8 cellular contexts compared by ENCODE assay signal in the genomic region with DNA sequence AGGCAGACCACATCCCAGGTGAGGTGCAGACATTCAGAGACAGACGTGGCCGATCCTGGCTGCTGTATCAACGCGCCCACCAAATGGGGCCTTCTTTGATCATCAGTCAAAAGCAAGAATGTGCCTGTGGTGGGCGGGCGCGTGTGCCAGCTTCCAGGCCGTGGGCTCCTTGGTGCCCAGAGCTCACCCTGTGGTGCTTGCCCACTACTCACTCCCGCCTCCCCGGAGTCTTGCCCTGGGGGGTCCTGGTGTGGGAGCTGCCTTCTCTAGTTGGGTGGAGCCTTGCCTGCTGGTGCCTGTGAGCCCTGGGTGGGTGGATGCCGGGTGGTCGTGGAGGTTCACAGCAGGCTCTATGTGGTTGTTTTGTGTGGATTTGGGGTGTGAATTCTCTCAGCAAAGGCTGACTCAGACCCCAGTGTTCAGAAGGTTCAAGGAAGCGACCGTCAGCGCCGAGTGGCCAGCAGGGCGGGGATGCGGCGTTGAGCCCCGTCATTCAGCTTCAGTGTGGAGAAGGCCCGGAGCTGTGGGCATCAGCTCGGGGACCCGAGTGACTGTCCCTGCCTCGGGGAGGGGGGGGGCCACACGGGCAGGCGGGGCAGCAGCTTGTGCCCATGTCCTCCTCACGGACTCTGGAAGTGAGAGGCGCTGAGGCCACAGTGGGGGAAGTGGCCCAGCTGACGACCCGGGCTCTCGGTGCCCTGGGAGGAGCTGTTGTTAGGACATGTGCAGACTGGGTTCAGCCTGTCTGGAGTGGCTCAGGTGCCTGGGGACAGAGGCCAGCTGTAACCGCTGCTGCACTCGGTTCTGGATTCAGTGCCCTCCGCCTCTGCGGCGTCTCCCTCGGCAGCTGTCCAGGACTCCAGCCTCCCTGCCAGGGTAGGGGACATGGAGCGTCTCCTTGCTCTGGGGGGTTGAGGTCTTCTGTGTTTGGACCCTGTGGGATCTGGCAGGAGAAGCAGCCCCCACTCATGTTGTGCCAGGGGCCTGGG.
A peak's percentile ranks its signal among the peaks of the same experiment; 100 is the strongest.
DNase-seq lines count a peak whose midpoint lies in the region; ATAC-seq and TF ChIP-seq lines count a peak whose summit lies in the region.

No MANE protein-coding gene starts in this region.

- H2AK5ac ChIP-seq in H9 (ENCODE audit: insufficient read length, low read length) = no peak overlapping the region

- no peak overlapping the region for H3K4ac ChIP-seq in H9 (ENCODE audit: low read depth, low read length)

- H2AFZ ChIP-seq in H9 (ENCODE audit: low read length) = no peak overlapping the region

- H3K23me2 ChIP-seq in H9 (ENCODE audit: insufficient read length, low read depth, low read length, poor library complexity, severe bottlenecking) = no peaks in the 10 kb centered on the region

- H2BK5ac ChIP-seq in H9 (ENCODE audit: insufficient read length, low read length) = no peak overlapping the region

- H3K27me3 Mint-ChIP-seq in H9 (ENCODE audit: low read depth) = no peaks in the 10 kb centered on the region
- H3K27me3 Mint-ChIP-seq in activated CD8-positive, alpha-beta T cell treated with anti-CD3 and anti-CD28 coated beads, Interleukin-2, amount 10 ng/mL, durations not matched to agents 7 days and 5 days (ENCODE audit: low read depth) = no peaks in the 10 kb centered on the region

- no peak overlapping the region for H3K18ac ChIP-seq in H9 (ENCODE audit: insufficient read length, low read depth, low read length)

- H3K36me3 ChIP-seq in heart right ventricle = peaks cover 0 to 27% (median 8%) of the 10 kb centered on the region in 9 donors
- peaks cover 7% of the 10 kb centered on the region in 3 donors for H3K36me3 ChIP-seq in skeletal muscle tissue (ENCODE audit: control insufficient read depth in 3 of 3, insufficient read depth in 3 of 3, low read length in 3 of 3)

- H3K9me3 ChIP-seq in H9 (ENCODE audit: control insufficient read depth, low read depth, low read length) = no peaks in the 10 kb centered on the region
- no peaks in the 10 kb centered on the region for H3K9me3 ChIP-seq in heart right ventricle
- H3K9me3 ChIP-seq in skeletal muscle tissue (ENCODE audit: control insufficient read depth in 3 of 3, low read length in 3 of 3) = no peaks in the 10 kb centered on the region

- H3K14ac ChIP-seq in H9 (ENCODE audit: insufficient read depth, low read length) = no peak overlapping the region; the same call in 1 of the 2 replicates

- H3K79me1 ChIP-seq in H9 (ENCODE audit: insufficient read depth, low read depth, low read length, poor library complexity, severe bottlenecking) = peaks cover 13% of the 10 kb centered on the region

- peaks cover 3 to 9% of the 10 kb centered on the region in 2 experiments; a peak in 3 of 4 replicates for H3K4me1 Mint-ChIP-seq in H9
- H3K4me1 Mint-ChIP-seq in activated CD8-positive, alpha-beta T cell treated with anti-CD3 and anti-CD28 coated beads, Interleukin-2, amount 10 ng/mL, durations not matched to agents 7 days and 5 days (ENCODE audit: low read depth) = peaks cover 78% of the 10 kb centered on the region

- peaks cover 5 to 15% (median 10%) of the 10 kb centered on the region in 3 experiments; a peak in 5 of 7 replicates for H3K36me3 Mint-ChIP-seq in H9 (ENCODE audit: insufficient read depth in 1 of 3, low read depth in 3 of 3)
- H3K36me3 Mint-ChIP-seq in activated CD8-positive, alpha-beta T cell treated with anti-CD3 and anti-CD28 coated beads, Interleukin-2, amount 10 ng/mL, durations not matched to agents 7 days and 5 days (ENCODE audit: low read depth) = peaks cover 23% of the 10 kb centered on the region

- H3K9ac ChIP-seq in H9 (ENCODE audit: extremely low read depth, insufficient read length, low read length) (no peak overlapping the region), skeletal muscle tissue (ENCODE audit: low read depth in 1 of 3, low read length in 3 of 3) (peak overlapping the region in 1 of 3 donors; percentile 50)

- H3K27ac ChIP-seq in H9 (ENCODE audit: insufficient read length, low read depth, low read length) = no peak overlapping the region
- H3K27ac ChIP-seq in heart right ventricle = peak overlapping the region in 9 of 10 donors; percentile 84 to 97 (median 88)
- peak overlapping the region; percentile 3 for H3K27ac ChIP-seq in skeletal muscle tissue (ENCODE audit: low read depth, low read length)

- no peak overlapping the region for H3K23ac ChIP-seq in H9 (ENCODE audit: insufficient read length, low read depth, low read length)

- no peaks in the 10 kb centered on the region for H3K4me1 ChIP-seq in H9 (ENCODE audit: insufficient read depth, low read length)
- H3K4me1 ChIP-seq in heart right ventricle = peaks cover 38 to 94% (median 62%) of the 10 kb centered on the region in 9 donors
- peaks cover 43 to 57% (median 45%) of the 10 kb centered on the region in 3 donors for H3K4me1 ChIP-seq in skeletal muscle tissue (ENCODE audit: control insufficient read depth in 3 of 3, insufficient read depth in 3 of 3, low read length in 3 of 3)

- H3K4me3 ChIP-seq in heart right ventricle = peak overlapping the region in 4 of 10 donors; percentile 1 to 9 (median 6)
- H3K4me3 ChIP-seq in skeletal muscle tissue (ENCODE audit: low read length in 3 of 3) = peak overlapping the region in 1 of 3 donors; percentile 6

- no peak overlapping the region for H3K4me3 Mint-ChIP-seq in H9
- H3K4me3 Mint-ChIP-seq in activated CD8-positive, alpha-beta T cell treated with anti-CD3 and anti-CD28 coated beads, Interleukin-2, amount 10 ng/mL, durations not matched to agents 7 days and 5 days = peak overlapping the region; percentile 73

- no peak overlapping the region for H2BK120ac ChIP-seq in H9 (ENCODE audit: low read depth, low read length, poor library complexity, severe bottlenecking)

- intact Hi-C loops in heart right ventricle (cut with DNase I) = loop anchor here in 4 of 10 donors (2.0 to 10.0 kb wide), 3 partner anchors 64 to 70 kb away; partner anchors contain the start of gene SKI (in 1 of the 4)

- no peak overlapping the region for H2BK20ac ChIP-seq in H9 (ENCODE audit: low read depth, low read length, poor library complexity, severe bottlenecking)

- H3K27ac Mint-ChIP-seq in H9 = peak overlapping the region; percentile 86 to 91 (median 89); a peak in 6 of 7 replicates
- H3K27ac Mint-ChIP-seq in activated CD8-positive, alpha-beta T cell treated with anti-CD3 and anti-CD28 coated beads, Interleukin-2, amount 10 ng/mL, durations not matched to agents 7 days and 5 days = peak overlapping the region; percentile 99

- H3K27me3 ChIP-seq in H9 (ENCODE audit: insufficient read depth, low read length) (no peaks in the 10 kb centered on the region), heart right ventricle (no peaks in the 10 kb centered on the region), skeletal muscle tissue (ENCODE audit: control insufficient read depth in 3 of 3, insufficient read depth in 3 of 3, low read length in 3 of 3) (no peaks in the 10 kb centered on the region)

- H3K9me3 Mint-ChIP-seq in H9 = no peaks in the 10 kb centered on the region; a peak in 1 of 5 replicates
- H3K9me3 Mint-ChIP-seq in activated CD8-positive, alpha-beta T cell treated with anti-CD3 and anti-CD28 coated beads, Interleukin-2, amount 10 ng/mL, durations not matched to agents 7 days and 5 days (ENCODE audit: insufficient read depth) = no peaks in the 10 kb centered on the region

- H3K79me2 ChIP-seq in H9 (ENCODE audit: insufficient read depth, low read length) = peaks cover 28% of the 10 kb centered on the region; the same call in 1 of the 2 replicates

- DNase-seq in H9 (no peak), heart right ventricle (peak; percentile 71 to 72), NCI-H128 (lab: John Stamatoyannopoulos, UW; ENCODE audit: unreplicated experiment) (no peak), NCI-H1105 treated with DMSO at 0.1 percent for 48 hours (lab: John Stamatoyannopoulos, UW) (no peak)
- no peak for DNase-seq in activated CD8-positive, alpha-beta T cell treated with anti-CD3 and anti-CD28 coated beads, Interleukin-2, amount 10 ng/mL, durations not matched to agents 7 days and 5 days

- ATAC-seq in activated CD8-positive, alpha-beta T cell treated with anti-CD3 and anti-CD28 coated beads, Interleukin-2, amount 10 ng/mL, durations not matched to agents 7 days and 5 days = no peak
- peak; percentile 28 to 63 (median 55) for ATAC-seq in heart right ventricle
- ATAC-seq in GM18909 (IDR thresholded peaks at IDR 0.05; ENCODE audit: poor library complexity, unreplicated experiment) = no peak
- ATAC-seq in GM21723 (IDR thresholded peaks at IDR 0.05; ENCODE audit: unreplicated experiment) = no peak

- H4K5ac ChIP-seq in H9 (ENCODE audit: insufficient read length, low read depth, low read length) = no peak overlapping the region

- TF ChIP-seq CTCF in H9 (conservative IDR thresholded peaks at IDR 0.05) (no peak), heart right ventricle (IDR thresholded peaks at IDR 0.05) (no peak)

- no peak overlapping the region for H4K8ac ChIP-seq in H9 (replicated peaks; ENCODE audit: insufficient read length, low read depth, low read length)

- CTCF ChIA-PET in activated CD8-positive, alpha-beta T cell treated with anti-CD3 and anti-CD28 coated beads, Interleukin-2, amount 10 ng/mL, durations not matched to agents 7 days and 5 days (lab: Charles Lee) = interaction anchor here (2.9 kb wide), 2 partner anchors 9 to 104 kb away, joined by 15 to 19 read pairs; partner anchors contain the start of gene FAAP20

- peaks cover 2% of the 10 kb centered on the region for H4K20me1 ChIP-seq in H9 (ENCODE audit: control insufficient read depth, insufficient read depth, insufficient read length)

- no peak overlapping the region for H3K56ac ChIP-seq in H9 (ENCODE audit: insufficient read length, low read depth, low read length)

- H4K91ac ChIP-seq in H9 (ENCODE audit: insufficient read length, low read depth, low read length) = no peak overlapping the region

- no CpG with 5 or more reads among the region's 38 CpGs for WGBS in H9 (ENCODE audit: extremely low coverage, insufficient read length, low lambda C conversion rate)
- WGBS in heart right ventricle, 2 donors = 55 to 65% methylated on average over 35 to 38 of the region's 38 CpGs

- H2BK12ac ChIP-seq in H9 (ENCODE audit: insufficient read length, low read depth, low read length) = no peak overlapping the region

- no peak overlapping the region for H3K4me2 ChIP-seq in H9 (ENCODE audit: insufficient read depth, insufficient read length, low read length)

- POLR2A ChIA-PET in activated CD8-positive, alpha-beta T cell treated with anti-CD3 and anti-CD28 coated beads, Interleukin-2, amount 10 ng/mL, durations not matched to agents 7 days and 5 days (lab: Charles Lee) = interaction anchor here (1.1 to 4.3 kb wide), 5 partner anchors 8 to 104 kb away, joined by 3 to 45 read pairs (median 17); partner anchors contain the start of genes FAAP20 and SKI

- no peak overlapping the region for H2BK15ac ChIP-seq in H9 (ENCODE audit: low read depth, low read length)

- no peak overlapping the region for H3T11ph ChIP-seq in H9 (ENCODE audit: low read length)

Comparison
In these comparisons a context has a peak if more than half of its experiments do, and no peak if none do; other contexts are left out.
1. DNase-seq: peak in heart right ventricle (2 of 2); none in H9 (single experiment), activated CD8-positive, alpha-beta T cell treated with anti-CD3 and anti-CD28 coated beads, Interleukin-2, amount 10 ng/mL, durations not matched to agents 7 days and 5 days (single experiment), NCI-H128 (single experiment) and NCI-H1105 treated with DMSO at 0.1 percent for 48 hours (single experiment).
2. ATAC-seq: peak in heart right ventricle (8 of 8); none in activated CD8-positive, alpha-beta T cell treated with anti-CD3 and anti-CD28 coated beads, Interleukin-2, amount 10 ng/mL, durations not matched to agents 7 days and 5 days (single experiment), GM18909 (single experiment) and GM21723 (single experiment).